In genomic region chr1:202505356-202505755, GRCh38 we compare ENCODE assay signal across 9 cellular contexts.
DNase-seq lines count a peak whose midpoint lies in the region; ATAC-seq and TF ChIP-seq lines count a peak whose summit lies in the region.
"Had no signal": no experiment of that assay in that cellular context is flagged by ENCODE, and none has a peak within 500 bp of the region (broad histone marks: within the 10 kb centered on the region; RNA-seq: fewer than 3 reads in every experiment).

No MANE protein-coding gene starts in this region.

- TF ChIP-seq CTCF in VCaP (conservative IDR thresholded peaks at IDR 0.05), result no peak
- TF ChIP-seq CTCF in foreskin fibroblast (IDR thresholded peaks at IDR 0.05; ENCODE audit: low read depth, low read length), result no peak
- TF ChIP-seq CTCF in nephron progenitor cell (IDR thresholded peaks at IDR 0.05), result no peak
- no peak for TF ChIP-seq CTCF in activated CD8-positive, alpha-beta T cell treated with anti-CD3 and anti-CD28 coated beads for 36 hours (IDR thresholded peaks at IDR 0.05)

- CTCF ChIA-PET in activated CD8-positive, alpha-beta T cell treated with anti-CD3 and anti-CD28 coated beads for 36 hours (lab: Charles Lee), result no interaction called here

- intact Hi-C loops in activated CD8-positive, alpha-beta T cell treated with anti-CD3 and anti-CD28 coated beads for 36 hours (cut with micrococcal nuclease), result no loop called here

- peak overlapping the region; percentile 94 for H3K27ac ChIP-seq in VCaP

- no peak overlapping the region for H3K4me3 ChIP-seq in foreskin fibroblast (ENCODE audit: low read depth in 1 of 2, low read length in 2 of 2)

- peaks cover 27% of the 10 kb centered on the region for H3K4me1 Mint-ChIP-seq in nephron progenitor cell
- H3K4me1 Mint-ChIP-seq in activated CD8-positive, alpha-beta T cell treated with anti-CD3 and anti-CD28 coated beads for 36 hours (ENCODE audit: low read depth), result no peaks in the 10 kb centered on the region

- ATAC-seq in GM19455 (IDR thresholded peaks at IDR 0.05; ENCODE audit: unreplicated experiment), result no peak
- no peak for ATAC-seq in activated CD8-positive, alpha-beta T cell treated with anti-CD3 and anti-CD28 coated beads for 36 hours
- no peak for ATAC-seq in GM21515 (IDR thresholded peaks at IDR 0.05; ENCODE audit: unreplicated experiment)

- peak overlapping the region; percentile 47 for H3K27ac Mint-ChIP-seq in nephron progenitor cell
- no peak overlapping the region for H3K27ac Mint-ChIP-seq in activated CD8-positive, alpha-beta T cell treated with anti-CD3 and anti-CD28 coated beads for 36 hours

- no peaks in the 10 kb centered on the region for H3K9me3 Mint-ChIP-seq in nephron progenitor cell
- no peaks in the 10 kb centered on the region for H3K9me3 Mint-ChIP-seq in activated CD8-positive, alpha-beta T cell treated with anti-CD3 and anti-CD28 coated beads for 36 hours

- POLR2A ChIA-PET in activated CD8-positive, alpha-beta T cell treated with anti-CD3 and anti-CD28 coated beads for 36 hours (lab: Charles Lee), result no interaction called here

- no peaks in the 10 kb centered on the region for H3K27me3 Mint-ChIP-seq in nephron progenitor cell (ENCODE audit: low read depth, poor library complexity)
- H3K27me3 Mint-ChIP-seq in activated CD8-positive, alpha-beta T cell treated with anti-CD3 and anti-CD28 coated beads for 36 hours, result no peaks in the 10 kb centered on the region

- H3K36me3 Mint-ChIP-seq in nephron progenitor cell (ENCODE audit: low read depth), result no peaks in the 10 kb centered on the region
- H3K36me3 Mint-ChIP-seq in activated CD8-positive, alpha-beta T cell treated with anti-CD3 and anti-CD28 coated beads for 36 hours (ENCODE audit: low read depth), result peaks cover 7% of the 10 kb centered on the region

- peak; percentile 40 to 58 for DNase-seq in foreskin fibroblast
- no peak for DNase-seq in nephron progenitor cell
- no peak for DNase-seq in activated CD8-positive, alpha-beta T cell treated with anti-CD3 and anti-CD28 coated beads for 36 hours
- no peak for DNase-seq in D341Med (ENCODE audit: low spot score)
- DNase-seq: activated CD8-positive, alpha-beta memory T cell treated with anti-CD3 and anti-CD28 coated beads, Interleukin-2, amount 50 U/mL, for 4 hours; stimulated activated CD4-positive, alpha-beta T cell treated with anti-CD3 and anti-CD28 coated beads, Interleukin-12 subunit alpha, Interleukin-12 subunit beta, amount 100 ng/mL, for 4 hours had no signal

- H3K4me3 Mint-ChIP-seq in nephron progenitor cell, result no peak overlapping the region
- no peak overlapping the region for H3K4me3 Mint-ChIP-seq in activated CD8-positive, alpha-beta T cell treated with anti-CD3 and anti-CD28 coated beads for 36 hours

Comparison
In these comparisons a context has a peak if more than half of its experiments do, and no peak if none do; other contexts are left out.
1. DNase-seq: peak in foreskin fibroblast (2 of 2); none in nephron progenitor cell (single experiment), activated CD8-positive, alpha-beta T cell treated with anti-CD3 and anti-CD28 coated beads for 36 hours (single experiment) and D341Med (single experiment).